ENCODE assay signal across 3 cellular contexts in the genomic region with DNA sequence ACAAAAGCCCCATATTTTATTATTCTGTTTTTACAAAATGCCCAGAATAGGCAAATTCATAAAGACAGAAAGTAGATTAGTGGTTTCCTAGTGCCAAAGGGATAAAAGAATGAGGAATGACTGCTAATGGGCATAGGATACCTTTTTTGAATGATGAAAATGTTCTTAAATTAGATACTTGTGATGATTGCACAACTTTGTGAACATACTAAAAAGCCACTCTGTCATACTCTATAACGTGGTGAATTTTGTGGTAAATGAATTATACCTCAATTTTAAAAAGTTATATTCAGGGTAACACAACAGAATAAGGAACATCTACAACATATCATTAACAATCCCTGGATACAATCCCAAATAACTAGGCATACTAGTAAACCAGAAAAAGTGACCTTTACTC.
TF ChIP-seq lines count a peak whose summit lies in the region.

No MANE protein-coding gene starts in this region.

TF ChIP-seq in HepG2, 621 proteins besides CTCF, POLR2A, EP300 and RAD21:
- TF ChIP-seq ZNF878 (CRISPR knock-in tag; IDR thresholded peaks at IDR 0.05), result no peak
- TF ChIP-seq CEBPB (IDR thresholded peaks at IDR 0.05; ENCODE audit: borderline replicate concordance, low read depth, low read length), result peak; percentile 67
- TF ChIP-seq, protein P1, sequence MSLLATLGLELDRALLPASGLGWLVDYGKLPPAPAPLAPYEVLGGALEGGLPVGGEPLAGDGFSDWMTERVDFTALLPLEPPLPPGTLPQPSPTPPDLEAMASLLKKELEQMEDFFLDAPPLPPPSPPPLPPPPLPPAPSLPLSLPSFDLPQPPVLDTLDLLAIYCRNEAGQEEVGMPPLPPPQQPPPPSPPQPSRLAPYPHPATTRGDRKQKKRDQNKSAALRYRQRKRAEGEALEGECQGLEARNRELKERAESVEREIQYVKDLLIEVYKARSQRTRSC (CRISPR knock-in tag; IDR thresholded peaks at IDR 0.05; ENCODE audit: low read depth), result no peak
- TF ChIP-seq CEBPG (CRISPR knock-in tag; IDR thresholded peaks at IDR 0.05), result peak; percentile 6; the same call in 1 of the 2 replicates
TF ChIP-seq in HepG2: peak in this region for 2.

TF ChIP-seq in IMR-90, 13 proteins besides CTCF, POLR2A, EP300 and RAD21:
- TF ChIP-seq MAFK (IDR thresholded peaks at IDR 0.05; ENCODE audit: low read depth, low read length) (no peak), NFE2L2 (IDR thresholded peaks at IDR 0.05; ENCODE audit: low read depth, low read length) (no peak), RFX5 (IDR thresholded peaks at IDR 0.05; ENCODE audit: low read depth, low read length) (no peak), MAZ (IDR thresholded peaks at IDR 0.05; ENCODE audit: borderline replicate concordance, low read depth, low read length) (no peak), RCOR1 (IDR thresholded peaks at IDR 0.05; ENCODE audit: insufficient replicate concordance, low read length) (no peak), CEBPB (IDR thresholded peaks at IDR 0.05; ENCODE audit: low read depth, low read length) (peak; percentile 73)

TF ChIP-seq in K562, 482 proteins besides CTCF, POLR2A, EP300 and RAD21:
- TF ChIP-seq ZNF121 (CRISPR knock-in tag; conservative IDR thresholded peaks at IDR 0.05) (no peak), RCOR1 (IDR thresholded peaks at IDR 0.05; ENCODE audit: borderline replicate concordance in 1 of 2, low read depth in 2 of 2, low read length in 2 of 2) (no peak), E4F1 (CRISPR knock-in tag; IDR thresholded peaks at IDR 0.05; ENCODE audit: borderline replicate concordance) (no peak), HNRNPL (IDR thresholded peaks at IDR 0.05; ENCODE audit: low read depth, low read length) (no peak), CEBPG (CRISPR knock-in tag; IDR thresholded peaks at IDR 0.05) (no peak), CEBPG (tag; conservative IDR thresholded peaks at IDR 0.05 in 1 of 2, IDR thresholded peaks at IDR 0.05 in 1 of 2) (peak in 1 of 2 experiments; percentile 29; a peak in 1 of 4 replicates), SMAD3 (CRISPR knock-in tag; conservative IDR thresholded peaks at IDR 0.05) (no peak), POLR3G (IDR thresholded peaks at IDR 0.05; ENCODE audit: extremely low read depth, insufficient read length, insufficient replicate concordance) (no peak), CEBPB (tag; IDR thresholded peaks at IDR 0.05) (peak; percentile 81), TCF7 (IDR thresholded peaks at IDR 0.05; ENCODE audit: borderline replicate concordance) (no peak)
- TF ChIP-seq, protein P2, sequence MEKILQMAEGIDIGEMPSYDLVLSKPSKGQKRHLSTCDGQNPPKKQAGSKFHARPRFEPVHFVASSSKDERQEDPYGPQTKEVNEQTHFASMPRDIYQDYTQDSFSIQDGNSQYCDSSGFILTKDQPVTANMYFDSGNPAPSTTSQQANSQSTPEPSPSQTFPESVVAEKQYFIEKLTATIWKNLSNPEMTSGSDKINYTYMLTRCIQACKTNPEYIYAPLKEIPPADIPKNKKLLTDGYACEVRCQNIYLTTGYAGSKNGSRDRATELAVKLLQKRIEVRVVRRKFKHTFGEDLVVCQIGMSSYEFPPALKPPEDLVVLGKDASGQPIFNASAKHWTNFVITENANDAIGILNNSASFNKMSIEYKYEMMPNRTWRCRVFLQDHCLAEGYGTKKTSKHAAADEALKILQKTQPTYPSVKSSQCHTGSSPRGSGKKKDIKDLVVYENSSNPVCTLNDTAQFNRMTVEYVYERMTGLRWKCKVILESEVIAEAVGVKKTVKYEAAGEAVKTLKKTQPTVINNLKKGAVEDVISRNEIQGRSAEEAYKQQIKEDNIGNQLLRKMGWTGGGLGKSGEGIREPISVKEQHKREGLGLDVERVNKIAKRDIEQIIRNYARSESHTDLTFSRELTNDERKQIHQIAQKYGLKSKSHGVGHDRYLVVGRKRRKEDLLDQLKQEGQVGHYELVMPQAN (IDR thresholded peaks at IDR 0.05; ENCODE audit: borderline replicate concordance), result no peak
